In genomic region chr4:71232846-71233245, GRCh38 we compare ENCODE assay signal across 16 cellular contexts.
DNase-seq lines count a peak whose midpoint lies in the region; ATAC-seq, FAIRE-seq and TF ChIP-seq lines count a peak whose summit lies in the region.
"Had no signal": no experiment of that assay in that cellular context is flagged by ENCODE, and none has a peak within 500 bp of the region (broad histone marks: within the 10 kb centered on the region; RNA-seq: fewer than 3 reads in every experiment).

No MANE protein-coding gene starts in this region.

- H3K18ac ChIP-seq in IMR-90 (ENCODE audit: low read depth, low read length) = no peak overlapping the region
- no peak overlapping the region for H3K18ac ChIP-seq in H1 (ENCODE audit: extremely low read depth, low read length)

- no peak for TF ChIP-seq CTCF in GM23338 (conservative IDR thresholded peaks at IDR 0.05; ENCODE audit: low read depth in 2 of 2)
- no peak for TF ChIP-seq CTCF in IMR-90 (conservative IDR thresholded peaks at IDR 0.05; ENCODE audit: low read depth, low read length)
- TF ChIP-seq CTCF in H1 (IDR thresholded peaks at IDR 0.05; ENCODE audit: control extremely low read depth in 1 of 3, insufficient read depth in 1 of 3, low read depth in 1 of 3, low read length in 3 of 3) = no peak
- no peak for TF ChIP-seq CTCF in psoas muscle (IDR thresholded peaks at IDR 0.05)
- no peak for TF ChIP-seq CTCF in OCI-LY7 (conservative IDR thresholded peaks at IDR 0.05; ENCODE audit: low read length)

- peaks cover 4% of the 10 kb centered on the region for H3K27me3 Mint-ChIP-seq in GM23338 (ENCODE audit: insufficient read depth, low read depth, poor library complexity)

- H3K4me1 Mint-ChIP-seq in GM23338 = peaks cover 26% of the 10 kb centered on the region
- H3K4me1 Mint-ChIP-seq: B cell had no signal

- WGBS in IMR-90 (ENCODE audit: extremely low coverage in 2 of 2, insufficient read length in 1 of 2), 2 experiments = no CpG with 5 or more reads among the region's 1 CpG
- 88% methylated on average over 1 of the region's 1 CpG; no CpG with 5 or more reads in 1 of the 2 experiments for WGBS in H1 (ENCODE audit: extremely low coverage in 1 of 2, insufficient coverage in 1 of 2, insufficient read length in 1 of 2, insufficient replicate concordance in 2 of 2, low coverage in 1 of 2, low lambda C conversion rate in 2 of 2, missing lambda C conversion rate in 1 of 2), 2 experiments
- 42 to 68% (median 65%) methylated on average over 1 of the region's 1 CpG for WGBS in psoas muscle, 3 donors

- BruUV-seq in IMR-90 (replicated peaks; lab: Mats Ljungman, UMichigan) (no TSS peak), OCI-LY7 (replicated peaks; lab: Mats Ljungman, UMichigan) (no TSS peak)

- in situ Hi-C loops in IMR-90 (cut with MboI; ENCODE audit: low sequenced_read_pairs) = no loop called here

- peaks cover 24% of the 10 kb centered on the region for H3K9me1 ChIP-seq in IMR-90 (ENCODE audit: insufficient read depth, low read length)

- H4K91ac ChIP-seq in IMR-90 (ENCODE audit: insufficient read depth, low read depth, low read length) = no peak overlapping the region
- no peak overlapping the region for H4K91ac ChIP-seq in H1 (replicated peaks; ENCODE audit: insufficient read length, low read length)

- ATAC-seq in GM23338 (no peak), IMR-90 (ENCODE audit: low read depth) (no peak), psoas muscle (no peak)
- ATAC-seq: CD8-positive, alpha-beta T cell had no signal

- H3K4me1 ChIP-seq in GM23338 (ENCODE audit: insufficient read depth) (peaks cover 13% of the 10 kb centered on the region), IMR-90 (ENCODE audit: control insufficient read depth, insufficient read depth, low read length) (peaks cover 27% of the 10 kb centered on the region), H1 (replicated peaks in 1 of 4; ENCODE audit: control insufficient read depth in 3 of 4, insufficient read depth in 4 of 4, low read length in 3 of 4) (peaks cover 0 to 9% (median 5%) of the 10 kb centered on the region in 4 experiments; a peak in 4 of 7 replicates), psoas muscle (peaks cover 24% of the 10 kb centered on the region), OCI-LY7 (ENCODE audit: insufficient read depth, low read length, poor library complexity, severe bottlenecking) (no peaks in the 10 kb centered on the region)

- FAIRE-seq in H1 (lab: Jason Lieb, UNC) = no peak
- FAIRE-seq: H54, HTR-8/SVneo had no signal

- TF ChIP-seq RAD21 in IMR-90 (IDR thresholded peaks at IDR 0.05; ENCODE audit: low read length) = no peak
- TF ChIP-seq RAD21 in H1 (IDR thresholded peaks at IDR 0.05 in 1 of 2, conservative IDR thresholded peaks at IDR 0.05 in 1 of 2; ENCODE audit: low read depth in 2 of 2, low read length in 2 of 2) = no peak

- no peak overlapping the region for H2BK20ac ChIP-seq in IMR-90 (ENCODE audit: low read depth, low read length)
- no peak overlapping the region for H2BK20ac ChIP-seq in H1 (ENCODE audit: low read length)

- H3K4ac ChIP-seq in IMR-90 (ENCODE audit: low read depth, low read length) (no peak overlapping the region), H1 (replicated peaks; ENCODE audit: insufficient read length, low read depth, low read length) (no peak overlapping the region)

- CTCF ChIA-PET in IMR-90 (lab: Yijun Ruan, JAX) = no interaction called here
- CTCF ChIA-PET in H1 (lab: Charles Lee; ENCODE audit: partially characterized antibody) = interaction anchor here (0.6 to 1.6 kb wide), 4 partner anchors 11 to 318 kb away, joined by 3 to 4 read pairs (median 3); no protein-coding TSS in a partner anchor
- CTCF ChIA-PET in OCI-LY7 (lab: Charles Lee; ENCODE audit: unreplicated experiment) = no interaction called here
- CTCF ChIA-PET in HEK293T (lab: Yijun Ruan, JAX) = no interaction called here

- peaks cover 27 to 80% of the 10 kb centered on the region in 2 experiments for H3K79me1 ChIP-seq in IMR-90 (ENCODE audit: low read depth in 1 of 2, low read length in 2 of 2)
- no peaks in the 10 kb centered on the region for H3K79me1 ChIP-seq in H1 (ENCODE audit: low read depth, low read length)

- no peak overlapping the region for H2BK12ac ChIP-seq in H1 (ENCODE audit: low read depth, low read length)

- H3K36me3 ChIP-seq in GM23338 (ENCODE audit: insufficient read depth) (no peaks in the 10 kb centered on the region), IMR-90 (ENCODE audit: control insufficient read depth, insufficient read depth, low read length) (peaks cover 5% of the 10 kb centered on the region), H1 (ENCODE audit: control insufficient read depth in 2 of 4, insufficient read depth in 4 of 4, low read length in 3 of 4) (no peaks in the 10 kb centered on the region), psoas muscle (ENCODE audit: insufficient read depth in 1 of 2, low read depth in 1 of 2) (no peaks in the 10 kb centered on the region), OCI-LY7 (ENCODE audit: insufficient read depth, low read length) (no peaks in the 10 kb centered on the region)
- H3K36me3 ChIP-seq: BLaER1 treated with 17β-estradiol and CSF1 and Interleukin-3, amounts not matched to agents 10 nM and 100 nM had no signal

- H3F3A ChIP-seq in GM23338 (replicated peaks; ENCODE audit: low read depth) = no peaks in the 10 kb centered on the region

- H2AK5ac ChIP-seq in IMR-90 (ENCODE audit: low read depth, low read length) (peak overlapping the region; percentile 18; the same call in 1 of the 2 replicates), H1 (ENCODE audit: low read depth, low read length) (no peak overlapping the region)

- H4K20me1 ChIP-seq in GM23338 (replicated peaks; ENCODE audit: insufficient read depth) (no peaks in the 10 kb centered on the region), IMR-90 (ENCODE audit: insufficient read depth, low read length) (peaks cover 20% of the 10 kb centered on the region; the same call in 1 of the 2 replicates), H1 (replicated peaks in 1 of 2; ENCODE audit: control insufficient read depth in 1 of 2, insufficient read depth in 2 of 2, low read length in 2 of 2) (no peaks in the 10 kb centered on the region), OCI-LY7 (ENCODE audit: insufficient read depth, low read length) (no peaks in the 10 kb centered on the region)
- H4K20me1 ChIP-seq: BLaER1 treated with 17β-estradiol and CSF1 and Interleukin-3, amounts not matched to agents 10 nM and 100 nM had no signal

- dilution Hi-C loops in IMR-90 (cut with HindIII; ENCODE audit: low sequenced_read_pairs, unreplicated experiment) = no loop called here

- no peaks in the 10 kb centered on the region for H3K9me2 ChIP-seq in GM23338 (ENCODE audit: insufficient read depth)
- no peaks in the 10 kb centered on the region for H3K9me2 ChIP-seq in OCI-LY7 (ENCODE audit: insufficient read depth, low read length)

- no peak overlapping the region for H2AK9ac ChIP-seq in IMR-90 (replicated peaks; ENCODE audit: low read depth, low read length, poor library complexity)

- H2BK120ac ChIP-seq in IMR-90 (ENCODE audit: low read depth, low read length) (peak overlapping the region; percentile 58; the same call in 1 of the 2 replicates), H1 (replicated peaks; ENCODE audit: low read depth, low read length) (no peak overlapping the region)

- H3K4me3 ChIP-seq in GM23338 (no peak overlapping the region), IMR-90 (ENCODE audit: insufficient read depth, low read depth, low read length) (no peak overlapping the region), H1 (ENCODE audit: extremely low read depth in 1 of 4, insufficient read depth in 2 of 4, low read depth in 3 of 4, low read length in 4 of 4) (no peak overlapping the region), psoas muscle (no peak overlapping the region), OCI-LY7 (ENCODE audit: low read depth, low read length, poor library complexity, severe bottlenecking) (no peak overlapping the region)
- H3K4me3 ChIP-seq: BLaER1 treated with 17β-estradiol and CSF1 and Interleukin-3, amounts not matched to agents 10 nM and 100 nM had no signal

- no peak overlapping the region for H3K4me3 Mint-ChIP-seq in GM23338
- H3K4me3 Mint-ChIP-seq: B cell; CD8-positive, alpha-beta T cell had no signal

- H3K36me3 Mint-ChIP-seq in GM23338 (ENCODE audit: low read depth) = no peaks in the 10 kb centered on the region
- H3K36me3 Mint-ChIP-seq: CD8-positive, alpha-beta T cell had no signal

- H2BK15ac ChIP-seq in IMR-90 (ENCODE audit: low read depth, low read length) (no peak overlapping the region), H1 (ENCODE audit: low read length) (no peak overlapping the region)

- H3K9me3 ChIP-seq in IMR-90 (ENCODE audit: control insufficient read depth, insufficient read depth, low read length) = no peaks in the 10 kb centered on the region
- H3K9me3 ChIP-seq in H1 (ENCODE audit: insufficient read depth in 2 of 2, low read depth in 1 of 2, low read length in 1 of 2) = no peaks in the 10 kb centered on the region
- no peaks in the 10 kb centered on the region for H3K9me3 ChIP-seq in psoas muscle
- no peaks in the 10 kb centered on the region for H3K9me3 ChIP-seq in OCI-LY7 (ENCODE audit: low read length)
- H3K9me3 ChIP-seq: BLaER1 treated with 17β-estradiol and CSF1 and Interleukin-3, amounts not matched to agents 10 nM and 100 nM had no signal

- H3K27me3 ChIP-seq in GM23338 (ENCODE audit: insufficient read depth) = no peaks in the 10 kb centered on the region
- H3K27me3 ChIP-seq in IMR-90 (ENCODE audit: control insufficient read depth, insufficient read depth, low read length) = no peaks in the 10 kb centered on the region
- no peaks in the 10 kb centered on the region for H3K27me3 ChIP-seq in H1 (replicated peaks in 1 of 4; ENCODE audit: control insufficient read depth in 3 of 4, extremely low read depth in 1 of 4, insufficient read depth in 3 of 4, low read length in 3 of 4)
- H3K27me3 ChIP-seq in psoas muscle (ENCODE audit: insufficient read depth in 3 of 3, low read length in 2 of 3) = no peaks in the 10 kb centered on the region
- H3K27me3 ChIP-seq: BLaER1 treated with 17β-estradiol and CSF1 and Interleukin-3, amounts not matched to agents 10 nM and 100 nM had no signal

- TF ChIP-seq EP300 in H1 (IDR thresholded peaks at IDR 0.05; ENCODE audit: borderline replicate concordance in 1 of 2, low read depth in 2 of 2, low read length in 2 of 2) = no peak

- H3K23ac ChIP-seq in IMR-90 (ENCODE audit: low read depth, low read length) (peak overlapping the region; percentile 74; the same call in 1 of the 2 replicates), H1 (ENCODE audit: insufficient read length) (no peak overlapping the region)

- H2BK5ac ChIP-seq in IMR-90 (ENCODE audit: low read depth, low read length, poor library complexity, severe bottlenecking) (no peak overlapping the region), H1 (ENCODE audit: low read depth, low read length) (no peak overlapping the region)

- H3K56ac ChIP-seq in IMR-90 (ENCODE audit: extremely low read depth, insufficient read depth, low read length) (no peak overlapping the region), H1 (replicated peaks; ENCODE audit: insufficient read length, low read depth, low read length) (no peak overlapping the region)

- H3K27ac ChIP-seq in GM23338 (ENCODE audit: low read depth) (no peak overlapping the region), IMR-90 (ENCODE audit: insufficient read depth, low read length) (no peak overlapping the region), H1 (ENCODE audit: low read depth, low read length) (no peak overlapping the region), psoas muscle (peak overlapping the region; percentile 10), OCI-LY7 (ENCODE audit: low read depth, low read length, poor library complexity, severe bottlenecking) (no peak overlapping the region)
- H3K27ac ChIP-seq: BLaER1 treated with 17β-estradiol and CSF1 and Interleukin-3, amounts not matched to agents 10 nM and 100 nM had no signal

- H4K8ac ChIP-seq in IMR-90 (ENCODE audit: low read depth in 2 of 2, low read length in 2 of 2) (0 out of 4 replicates have a peak overlapping the region, but pooled peaks of 1 of the 2 experiments have one; percentile 4), H1 (ENCODE audit: extremely low read depth, insufficient read depth, low read length) (no peak overlapping the region)

- DNase-seq in GM23338 (ENCODE audit: low spot score) (no peak), IMR-90 (no peak), H1 (ENCODE audit: low read depth in 1 of 2, low spot score in 2 of 2) (no peak), psoas muscle (no peak), NCI-H128 (lab: John Stamatoyannopoulos, UW; ENCODE audit: unreplicated experiment) (no peak), OCI-LY7 (ENCODE audit: low spot score) (no peak), HEK293T (ENCODE audit: extremely low spot score) (no peak)
- DNase-seq: Calu3; CD8-positive, alpha-beta T cell; DMS79 treated with DMSO at 0.1 percent for 48 hours; GF-D8; HCEC 1CT had no signal

- H2AFZ ChIP-seq in GM23338 (peak overlapping the region; percentile 28; the same call in 1 of the 2 replicates), IMR-90 (replicated peaks; ENCODE audit: low read length, poor library complexity) (no peak overlapping the region), H1 (ENCODE audit: low read length) (0 out of 2 replicates have a peak overlapping the region, but pooled peaks have one; percentile 3), OCI-LY7 (ENCODE audit: low read length) (no peak overlapping the region)

- H3K27ac Mint-ChIP-seq in GM23338 = no peak overlapping the region
- H3K27ac Mint-ChIP-seq: B cell; CD8-positive, alpha-beta T cell had no signal

- no peak overlapping the region for H3K4me2 ChIP-seq in GM23338
- H3K4me2 ChIP-seq in IMR-90 (ENCODE audit: low read depth, low read length) = no peak overlapping the region
- H3K4me2 ChIP-seq in H1 (ENCODE audit: insufficient read depth in 1 of 2, low read depth in 2 of 2, low read length in 2 of 2) = no peak overlapping the region
- H3K4me2 ChIP-seq in OCI-LY7 (ENCODE audit: low read length) = no peak overlapping the region
- H3K4me2 ChIP-seq: BLaER1 treated with 17β-estradiol and CSF1 and Interleukin-3, amounts not matched to agents 10 nM and 100 nM had no signal

- intact Hi-C loops in IMR-90 (cut with micrococcal nuclease) (loop anchor here (5.0 kb wide), 1 partner anchor 144 kb away; no protein-coding TSS in a partner anchor), psoas muscle (cut with DNase I) (loop anchor here (5.0 to 10.0 kb wide), 4 partner anchors 46 to 482 kb away; no protein-coding TSS in a partner anchor), OCI-LY7 (cut with micrococcal nuclease; ENCODE audit: unreplicated experiment) (no loop called here)

- POLR2A ChIA-PET in IMR-90 (lab: Charles Lee; ENCODE audit: unreplicated experiment) (no interaction called here), H1 (lab: Charles Lee; ENCODE audit: partially characterized antibody) (no interaction called here), OCI-LY7 (lab: Charles Lee) (no interaction called here), HEK293T (lab: Yijun Ruan, JAX) (no interaction called here)

- H4K5ac ChIP-seq in IMR-90 (ENCODE audit: low read depth, low read length) = no peak overlapping the region
- H4K5ac ChIP-seq in H1 (ENCODE audit: insufficient read length, low read depth, low read length) = no peak overlapping the region

- H3K23me2 ChIP-seq in H1 (ENCODE audit: low read depth, low read length) = no peaks in the 10 kb centered on the region

- no peak for TF ChIP-seq POLR2A in IMR-90 (IDR thresholded peaks at IDR 0.05; ENCODE audit: low read depth, low read length)
- TF ChIP-seq POLR2A in H1 (IDR thresholded peaks at IDR 0.05; ENCODE audit: control extremely low read depth in 1 of 2, low read depth in 2 of 2, low read length in 2 of 2) = no peak

- no peaks in the 10 kb centered on the region for H3K9me3 Mint-ChIP-seq in GM23338
- H3K9me3 Mint-ChIP-seq: CD8-positive, alpha-beta T cell had no signal

- H3K9ac ChIP-seq in IMR-90 (ENCODE audit: low read depth, low read length) (no peak overlapping the region), H1 (replicated peaks in 1 of 4; ENCODE audit: extremely low read depth in 1 of 4, low read depth in 3 of 4, low read length in 3 of 4) (no peak overlapping the region)
- H3K9ac ChIP-seq: BLaER1 treated with 17β-estradiol and CSF1 and Interleukin-3, amounts not matched to agents 10 nM and 100 nM had no signal

- no peak overlapping the region for H3K14ac ChIP-seq in IMR-90 (replicated peaks; ENCODE audit: low read depth, low read length)
- H3K14ac ChIP-seq in H1 (ENCODE audit: insufficient read length) = no peak overlapping the region

- H3K79me2 ChIP-seq in GM23338 (replicated peaks; ENCODE audit: insufficient read depth) (no peaks in the 10 kb centered on the region), H1 (ENCODE audit: control insufficient read depth in 1 of 2, insufficient read depth in 2 of 2, low read length in 2 of 2) (no peaks in the 10 kb centered on the region), OCI-LY7 (ENCODE audit: insufficient read depth, low read depth, low read length) (no peaks in the 10 kb centered on the region)

Comparison
In these comparisons a context has a peak if more than half of its experiments do, and no peak if none do; other contexts are left out.
1. H2AFZ ChIP-seq: peak in GM23338 (single experiment) and H1 (single experiment); none in IMR-90 (single experiment) and OCI-LY7 (single experiment).